In the genomic region with DNA sequence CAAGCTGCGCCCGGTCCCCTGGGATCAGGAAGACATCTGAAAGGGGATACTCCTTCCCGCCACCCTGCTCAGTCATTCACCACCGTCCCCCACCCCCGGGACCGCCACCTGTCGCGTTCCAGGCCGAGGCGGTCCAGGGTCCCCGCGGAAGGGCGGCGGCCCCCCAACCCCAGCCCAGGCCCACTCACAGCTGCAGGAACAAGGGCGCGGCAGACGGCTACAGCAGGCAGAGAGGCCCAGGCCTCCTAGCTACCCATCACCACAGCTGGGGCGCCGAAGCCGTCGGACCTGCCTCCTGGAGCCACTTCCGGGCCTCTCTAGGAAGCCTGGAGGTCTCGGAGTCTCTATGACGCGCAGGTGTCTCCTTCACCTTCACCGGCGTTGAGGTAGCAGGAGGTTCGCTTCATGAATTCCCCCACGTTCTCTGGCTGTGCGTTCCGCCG, we compare ENCODE assay signal across 9 cellular contexts. TPM values are rescaled to one million over a fixed set of nuclear protein-coding genes. Genes with fewer than 3 reads are reported as not detected.
A peak's percentile ranks its signal among the peaks of the same experiment; 100 is the strongest.
DNase-seq lines count a peak whose midpoint lies in the region; ATAC-seq and TF ChIP-seq lines count a peak whose summit lies in the region.
"Had no signal": no experiment of that assay in that cellular context is flagged by ENCODE, and none has a peak within 500 bp of the region (broad histone marks: within the 10 kb centered on the region; RNA-seq: fewer than 3 reads in every experiment).

TSS of gene SDR42E1 (minus strand) at position 272 of the 443 bp plus-strand sequence. CDS start 10,612 bp downstream, outside the sequence.

- intact Hi-C loops in mucosa of descending colon (cut with DNase I, micrococcal nuclease) = no loop called here

- H3K36me3 Mint-ChIP-seq in activated naive CD8-positive, alpha-beta T cell treated with anti-CD3 and anti-CD28 coated beads, Interleukin-2, amount 10 ng/mL, durations not matched to agents 7 days and 5 days = peaks cover 32% of the 10 kb centered on the region

- no peaks in the 10 kb centered on the region for H3K27me3 ChIP-seq in RWPE2 (ENCODE audit: insufficient read depth, poor library complexity, severe bottlenecking)

- H3K9me3 ChIP-seq in RWPE2 (ENCODE audit: severe bottlenecking) (no peaks in the 10 kb centered on the region), mucosa of descending colon (peaks cover 8% of the 10 kb centered on the region)

- peak within 1 kb of the TSS; percentile 83 for H3K27ac Mint-ChIP-seq in activated naive CD8-positive, alpha-beta T cell treated with anti-CD3 and anti-CD28 coated beads, Interleukin-2, amount 10 ng/mL, durations not matched to agents 7 days and 5 days
- H3K27ac Mint-ChIP-seq in stimulated activated naive CD8-positive, alpha-beta T cell treated with anti-CD3 and anti-CD28 coated beads, Interleukin-15, amount 100 ng/mL, for 72 hours = peak within 1 kb of the TSS; percentile 95 to 97

- in situ Hi-C loops in GM18951 (cut with MboI; ENCODE audit: low sequenced_read_pairs, unreplicated experiment) = no loop called here

- peak; percentile 59 for TF ChIP-seq POLR2A in GM18951 (IDR thresholded peaks at IDR 0.05; ENCODE audit: extremely low read depth, insufficient read depth, insufficient read length)

- H3K4me1 ChIP-seq in RWPE2 (ENCODE audit: insufficient read depth, poor library complexity, severe bottlenecking) = peaks cover 7% of the 10 kb centered on the region
- H3K4me1 ChIP-seq in mucosa of descending colon (ENCODE audit: low read depth) = peaks cover 5% of the 10 kb centered on the region

- peak within 1 kb of the TSS; percentile 65 for H3K4me3 ChIP-seq in RWPE2 (ENCODE audit: severe bottlenecking)
- peak within 1 kb of the TSS; percentile 46 for H3K4me3 ChIP-seq in mucosa of descending colon
- H3K4me3 ChIP-seq: SK-N-MC had no signal

- H3K27ac ChIP-seq in RWPE2 (ENCODE audit: poor library complexity, severe bottlenecking) = no peak within 1 kb of the TSS
- H3K27ac ChIP-seq: SK-N-MC had no signal

- TF ChIP-seq CTCF in RWPE2 (IDR thresholded peaks at IDR 0.05; ENCODE audit: poor library complexity, severe bottlenecking) (no peak), mucosa of descending colon (IDR thresholded peaks at IDR 0.05) (no peak)

- peaks cover 9% of the 10 kb centered on the region for H3K27me3 Mint-ChIP-seq in activated naive CD8-positive, alpha-beta T cell treated with anti-CD3 and anti-CD28 coated beads, Interleukin-2, amount 10 ng/mL, durations not matched to agents 7 days and 5 days
- H3K27me3 Mint-ChIP-seq in stimulated activated naive CD8-positive, alpha-beta T cell treated with anti-CD3 and anti-CD28 coated beads, Interleukin-15, amount 100 ng/mL, for 72 hours = no peaks in the 10 kb centered on the region

- peak within 1 kb of the TSS; percentile 91 for H3K4me3 Mint-ChIP-seq in activated naive CD8-positive, alpha-beta T cell treated with anti-CD3 and anti-CD28 coated beads, Interleukin-2, amount 10 ng/mL, durations not matched to agents 7 days and 5 days
- H3K4me3 Mint-ChIP-seq in stimulated activated naive CD8-positive, alpha-beta T cell treated with anti-CD3 and anti-CD28 coated beads, Interleukin-15, amount 100 ng/mL, for 72 hours = peak within 1 kb of the TSS; percentile 81 to 85

- POLR2A ChIA-PET in activated naive CD8-positive, alpha-beta T cell treated with anti-CD3 and anti-CD28 coated beads, Interleukin-2, amount 10 ng/mL, durations not matched to agents 7 days and 5 days (lab: Charles Lee) = interaction anchor here (1.0 kb wide), 1 partner anchor 13 kb away, joined by 3 read pairs; no protein-coding TSS in a partner anchor

- peaks cover 26% of the 10 kb centered on the region for H3K9me3 Mint-ChIP-seq in activated naive CD8-positive, alpha-beta T cell treated with anti-CD3 and anti-CD28 coated beads, Interleukin-2, amount 10 ng/mL, durations not matched to agents 7 days and 5 days
- peaks cover 18 to 34% of the 10 kb centered on the region in 2 donors for H3K9me3 Mint-ChIP-seq in stimulated activated naive CD8-positive, alpha-beta T cell treated with anti-CD3 and anti-CD28 coated beads, Interleukin-15, amount 100 ng/mL, for 72 hours

- H3K4me1 Mint-ChIP-seq in activated naive CD8-positive, alpha-beta T cell treated with anti-CD3 and anti-CD28 coated beads, Interleukin-2, amount 10 ng/mL, durations not matched to agents 7 days and 5 days = peaks cover 17% of the 10 kb centered on the region
- H3K4me1 Mint-ChIP-seq in stimulated activated naive CD8-positive, alpha-beta T cell treated with anti-CD3 and anti-CD28 coated beads, Interleukin-15, amount 100 ng/mL, for 72 hours = peaks cover 30% of the 10 kb centered on the region

- ATAC-seq in HG03175 (IDR thresholded peaks at IDR 0.05; ENCODE audit: unreplicated experiment) (peak; percentile 95), RWPE2 (ENCODE audit: low read depth) (peak; percentile 99), mucosa of descending colon (peak; percentile 99)
- ATAC-seq in activated naive CD8-positive, alpha-beta T cell treated with anti-CD3 and anti-CD28 coated beads, Interleukin-2, amount 10 ng/mL, durations not matched to agents 7 days and 5 days (ENCODE audit: low read depth) = peak; percentile 98
- peak; percentile 98 for ATAC-seq in stimulated activated naive CD8-positive, alpha-beta T cell treated with anti-CD3 and anti-CD28 coated beads, Interleukin-15, amount 100 ng/mL, for 72 hours

- DNase-seq in RWPE2 (ENCODE audit: low spot score) (peak; percentile 85), mucosa of descending colon (peak; percentile 81 to 88 (median 83)), NCI-H82 (lab: John Stamatoyannopoulos, UW) (no peak), epidermal melanocyte (ENCODE audit: insufficient read length, low spot score) (no peak)
- peak; percentile 74 for DNase-seq in activated naive CD8-positive, alpha-beta T cell treated with anti-CD3 and anti-CD28 coated beads, Interleukin-2, amount 10 ng/mL, durations not matched to agents 7 days and 5 days
- peak; percentile 75 to 81 for DNase-seq in stimulated activated naive CD8-positive, alpha-beta T cell treated with anti-CD3 and anti-CD28 coated beads, Interleukin-15, amount 100 ng/mL, for 72 hours

- H3K36me3 ChIP-seq in RWPE2 (ENCODE audit: low read depth) (peaks cover 16% of the 10 kb centered on the region), mucosa of descending colon (ENCODE audit: low read depth) (no peaks in the 10 kb centered on the region)

RNA-seq across cellular contexts. Expression of gene SDR42E1, which starts in this region (rescaled TPM):
- total RNA-seq in activated naive CD8-positive, alpha-beta T cell treated with anti-CD3 and anti-CD28 coated beads, Interleukin-2, amount 10 ng/mL, durations not matched to agents 7 days and 5 days = 10 to 100 TPM; 12.5 to 13.9 TPM
- total RNA-seq in mucosa of descending colon = 10 to 100 TPM in 1 of 3 donors, 1 to 10 TPM in 2; 5.9 to 14.0 (median 6.7) TPM

Comparison
In these comparisons a context has a peak if more than half of its experiments do, and no peak if none do; other contexts are left out.
1. DNase-seq: peak in RWPE2 (single experiment), activated naive CD8-positive, alpha-beta T cell treated with anti-CD3 and anti-CD28 coated beads, Interleukin-2, amount 10 ng/mL, durations not matched to agents 7 days and 5 days (single experiment), mucosa of descending colon (3 of 3) and stimulated activated naive CD8-positive, alpha-beta T cell treated with anti-CD3 and anti-CD28 coated beads, Interleukin-15, amount 100 ng/mL, for 72 hours (2 of 2); none in NCI-H82 (single experiment) and epidermal melanocyte (single experiment).
2. Peak in every context shown above with its lines, with median percentiles within 50 percentile points of each other: ATAC-seq.